In genomic region chr17:59392973-59393679, GRCh38 we compare ENCODE assay signal across 24 cellular contexts.
DNase-seq lines count a peak whose midpoint lies in the region; ATAC-seq and TF ChIP-seq lines count a peak whose summit lies in the region.
"Had no signal": no experiment of that assay in that cellular context is flagged by ENCODE, and none has a peak within 500 bp of the region (broad histone marks: within the 10 kb centered on the region; RNA-seq: fewer than 3 reads in every experiment).

No MANE protein-coding gene starts in this region.

- peaks cover under 1% of the 10 kb centered on the region for H3K4me1 Mint-ChIP-seq in WTC11
- H3K4me1 Mint-ChIP-seq in Calu3 (ENCODE audit: low read depth, unreplicated experiment), result no peaks in the 10 kb centered on the region

- POLR2A ChIA-PET in WTC11 (lab: Charles Lee), result no interaction called here

- ATAC-seq in Right ventricle myocardium inferior (no peak), WTC11 (no peak), left lobe of liver (peak; percentile 69)
- ATAC-seq: HCT116, Panc1 had no signal

- peaks cover 8% of the 10 kb centered on the region for H3K4me1 ChIP-seq in cardiac muscle cell (ENCODE audit: low read depth)

- H3K36me3 Mint-ChIP-seq in WTC11, result peaks cover 18% of the 10 kb centered on the region
- H3K36me3 Mint-ChIP-seq in Calu3 (ENCODE audit: insufficient read depth, unreplicated experiment), result no peaks in the 10 kb centered on the region

- H3K9me3 Mint-ChIP-seq in WTC11, result peaks cover 14% of the 10 kb centered on the region; the same call in 1 of the 2 replicates
- no peaks in the 10 kb centered on the region for H3K9me3 Mint-ChIP-seq in Calu3 (ENCODE audit: low read depth, unreplicated experiment)

- BruUV-seq in Calu3 (replicated peaks; lab: Mats Ljungman, UMichigan), result no TSS peak

- H3K27ac ChIP-seq in cardiac muscle cell (peak overlapping the region; percentile 2), substantia nigra (ENCODE audit: low read depth, low read length, poor library complexity, severe bottlenecking) (peak overlapping the region; percentile 48)
- H3K27ac ChIP-seq: 22Rv1, RWPE1 had no signal

- H3K4me3 ChIP-seq in cardiac muscle cell, result no peak overlapping the region

- intact Hi-C loops in Right ventricle myocardium inferior (cut with DNase I) (no loop called here), Calu3 (cut with micrococcal nuclease; ENCODE audit: unreplicated experiment) (no loop called here)

- no peak for DNase-seq in cardiac muscle cell (ENCODE audit: low read depth in 1 of 2, low spot score in 1 of 2)
- DNase-seq in Right ventricle myocardium inferior (ENCODE audit: missing footprints), result no peak
- DNase-seq in WTC11 (ENCODE audit: low spot score), result no peak
- no peak for DNase-seq in left lobe of liver (ENCODE audit: low spot score)
- no peak for DNase-seq in substantia nigra (lab: John Stamatoyannopoulos, UW)
- no peak for DNase-seq in GDM1 (lab: John Stamatoyannopoulos, UW)
- no peak for DNase-seq in mucosa of gallbladder (ENCODE audit: low spot score)
- DNase-seq in Calu3, result no peak
- DNase-seq: DMS153, DND-41, NCI-H1048, NCI-H1417, NCI-H1694, NCI-H2029 treated with DMSO at 0.1 percent for 48 hours, NCI-H2227 treated with DMSO at 0.1 percent for 48 hours, NCI-H69, SIG-M5 had no signal

- no peaks in the 10 kb centered on the region for H3K9me3 ChIP-seq in cardiac muscle cell (ENCODE audit: low read depth)

- no peak overlapping the region; the same call in 1 of the 2 replicates for H3K27ac Mint-ChIP-seq in WTC11
- no peak overlapping the region for H3K27ac Mint-ChIP-seq in Calu3 (ENCODE audit: unreplicated experiment)
- H3K27ac Mint-ChIP-seq: B cell, CD14-positive monocyte, IgD-negative memory B cell had no signal

- no peaks in the 10 kb centered on the region for H3K27me3 ChIP-seq in cardiac muscle cell

- H3K27me3 Mint-ChIP-seq in WTC11 (ENCODE audit: low read depth) (no peaks in the 10 kb centered on the region), Calu3 (ENCODE audit: unreplicated experiment) (no peaks in the 10 kb centered on the region)
- H3K27me3 Mint-ChIP-seq: B cell, IgD-negative memory B cell had no signal

- no peak overlapping the region for H3K4me3 Mint-ChIP-seq in WTC11
- no peak overlapping the region for H3K4me3 Mint-ChIP-seq in Calu3 (ENCODE audit: low read depth, unreplicated experiment)
- H3K4me3 Mint-ChIP-seq: B cell, CD14-positive monocyte, IgD-negative memory B cell had no signal

- CTCF ChIA-PET in WTC11 (lab: Charles Lee), result no interaction called here
- CTCF ChIA-PET in Calu3 (lab: Charles Lee), result interaction anchor here (0.6 kb wide), 1 partner anchor 82 kb away, joined by 3 read pairs; no protein-coding TSS in a partner anchor

- peaks cover 53% of the 10 kb centered on the region for H3K36me3 ChIP-seq in cardiac muscle cell

- TF ChIP-seq CTCF in cardiac muscle cell (IDR thresholded peaks at IDR 0.05; ENCODE audit: low read depth, low read length) (no peak), WTC11 (IDR thresholded peaks at IDR 0.05) (no peak), Calu3 (IDR thresholded peaks at IDR 0.05; ENCODE audit: unreplicated experiment) (no peak)

TF ChIP-seq in WTC11, 78 proteins besides CTCF, POLR2A, EP300 and RAD21:
- TF ChIP-seq FOXP1 (CRISPR knock-in tag; IDR thresholded peaks at IDR 0.05; ENCODE audit: borderline replicate concordance) (no peak), HMGA2 (CRISPR knock-in tag; IDR thresholded peaks at IDR 0.05) (peak; percentile 94)
- TF ChIP-seq, protein P1, sequence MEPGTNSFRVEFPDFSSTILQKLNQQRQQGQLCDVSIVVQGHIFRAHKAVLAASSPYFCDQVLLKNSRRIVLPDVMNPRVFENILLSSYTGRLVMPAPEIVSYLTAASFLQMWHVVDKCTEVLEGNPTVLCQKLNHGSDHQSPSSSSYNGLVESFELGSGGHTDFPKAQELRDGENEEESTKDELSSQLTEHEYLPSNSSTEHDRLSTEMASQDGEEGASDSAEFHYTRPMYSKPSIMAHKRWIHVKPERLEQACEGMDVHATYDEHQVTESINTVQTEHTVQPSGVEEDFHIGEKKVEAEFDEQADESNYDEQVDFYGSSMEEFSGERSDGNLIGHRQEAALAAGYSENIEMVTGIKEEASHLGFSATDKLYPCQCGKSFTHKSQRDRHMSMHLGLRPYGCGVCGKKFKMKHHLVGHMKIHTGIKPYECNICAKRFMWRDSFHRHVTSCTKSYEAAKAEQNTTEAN (CRISPR knock-in tag; IDR thresholded peaks at IDR 0.05), result no peak
